In the genomic region with DNA sequence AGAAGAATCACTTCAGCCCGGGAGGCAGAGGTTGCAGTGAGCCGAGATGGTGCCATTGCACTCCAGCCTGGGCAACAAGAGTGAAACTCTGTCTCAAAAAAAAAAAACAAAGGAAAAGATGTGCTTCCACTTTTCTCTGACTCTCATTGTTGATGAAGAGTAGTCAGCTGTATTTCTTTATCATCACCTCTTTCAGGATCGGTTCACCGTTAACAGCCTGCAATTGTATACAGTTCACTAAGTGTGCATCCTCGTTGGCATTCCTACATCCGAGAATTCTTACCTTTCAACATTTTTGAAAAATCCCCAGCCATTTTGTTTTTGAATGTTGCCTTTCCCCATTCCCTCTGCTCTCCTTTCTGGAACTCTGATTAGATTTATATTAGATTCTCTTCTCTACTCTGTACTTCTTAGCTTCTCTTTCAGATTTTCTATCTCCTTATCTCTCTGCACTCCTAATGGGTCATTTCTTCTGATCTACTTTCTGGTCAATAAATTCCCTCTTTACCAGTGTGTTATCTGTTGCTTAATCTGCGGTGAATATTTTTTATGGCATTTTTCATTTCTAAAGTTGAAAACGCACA, we compare ENCODE assay signal across 29 cellular contexts.
"Had no signal": no experiment of that assay in that cellular context is flagged by ENCODE, and none has a peak within 500 bp of the region (broad histone marks: within the 10 kb centered on the region; RNA-seq: fewer than 3 reads in every experiment).

No MANE protein-coding gene starts in this region.

- H3K4me1 Mint-ChIP-seq: activated CD4-positive, alpha-beta T cell treated with anti-CD3 and anti-CD28 coated beads, Interleukin-2, amount 10 ng/mL, durations not matched to agents 24 days and 14 days; activated naive CD8-positive, alpha-beta T cell treated with anti-CD3 and anti-CD28 coated beads for 36 hours; activated T-helper 17 cell treated with anti-CD3 and anti-CD28 coated beads, Interleukin-2, amount 50 U/mL, for 72 hours had no signal

- H3K27ac Mint-ChIP-seq: activated CD4-positive, alpha-beta T cell treated with anti-CD3 and anti-CD28 coated beads, Interleukin-2, amount 10 ng/mL, durations not matched to agents 24 days and 14 days; activated CD8-positive, alpha-beta T cell treated with anti-CD3 and anti-CD28 coated beads for 36 hours; activated naive CD8-positive, alpha-beta T cell treated with anti-CD3 and anti-CD28 coated beads for 36 hours; activated T-cell treated with anti-CD3 and anti-CD28 coated beads, Interleukin-2, amount 50 U/mL, for 72 hours; activated T-helper 17 cell treated with anti-CD3 and anti-CD28 coated beads, Interleukin-2, amount 50 U/mL, for 72 hours had no signal

- H3K27me3 Mint-ChIP-seq: activated CD8-positive, alpha-beta T cell treated with anti-CD3 and anti-CD28 coated beads for 36 hours had no signal

- H3K36me3 Mint-ChIP-seq: activated naive CD8-positive, alpha-beta T cell treated with anti-CD3 and anti-CD28 coated beads for 36 hours had no signal

- H3K4me3 Mint-ChIP-seq: activated CD4-positive, alpha-beta T cell treated with anti-CD3 and anti-CD28 coated beads, Interleukin-2, amount 10 ng/mL, durations not matched to agents 24 days and 14 days; activated CD8-positive, alpha-beta T cell treated with anti-CD3 and anti-CD28 coated beads for 36 hours; activated naive CD8-positive, alpha-beta T cell treated with anti-CD3 and anti-CD28 coated beads for 36 hours; activated T-cell treated with anti-CD3 and anti-CD28 coated beads, Interleukin-2, amount 50 U/mL, for 72 hours; activated T-helper 17 cell treated with anti-CD3 and anti-CD28 coated beads, Interleukin-2, amount 50 U/mL, for 72 hours had no signal

- DNase-seq: activated CD4-positive, alpha-beta T cell treated with anti-CD3 and anti-CD28 coated beads, Interleukin-2, amount 10 ng/mL, durations not matched to agents 24 days and 14 days; activated CD4-positive, alpha-beta T cell treated with anti-CD3 and anti-CD28 coated beads, Interleukin-2, amount 50 U/mL, for 4 hours; activated CD8-positive, alpha-beta T cell treated with anti-CD3 and anti-CD28 coated beads for 36 hours; activated effector memory CD4-positive, alpha-beta T cell treated with anti-CD3 and anti-CD28 coated beads, Interleukin-2, amount 50 U/mL, for 16 hours; activated naive CD4-positive, alpha-beta T cell; activated naive CD4-positive, alpha-beta T cell treated with anti-CD3 and anti-CD28 coated beads, Interleukin-2, amount 50 U/mL, for 16 hours; activated naive CD8-positive, alpha-beta T cell treated with anti-CD3 and anti-CD28 coated beads for 36 hours; activated T-cell treated with anti-CD3 and anti-CD28 coated beads, Interleukin-2, amount 50 U/mL, for 1 hour; activated T-cell treated with anti-CD3 and anti-CD28 coated beads, Interleukin-2, amount 50 U/mL, for 72 hours; amniotic stem cell; aorta; brain microvascular endothelial cell; central memory CD4-positive, alpha-beta T cell; NCI-H1092 treated with DMSO at 0.1 percent for 48 hours; NCI-H1417; NCI-H187; NCI-H2029 treated with DMSO at 0.1 percent for 48 hours; NCI-H2107; NCI-H226; NCI-H446 treated with DMSO at 0.1 percent for 48 hours; NCI-H524; NCI-H69; NCI-H82; SHP77; SJCRH30; T1000; WERI-Rb-1 had no signal

- ATAC-seq: activated CD8-positive, alpha-beta T cell treated with anti-CD3 and anti-CD28 coated beads for 36 hours; activated T-cell treated with anti-CD3 and anti-CD28 coated beads, Interleukin-2, amount 50 U/mL, for 72 hours; activated T-helper 17 cell treated with anti-CD3 and anti-CD28 coated beads, Interleukin-2, amount 50 U/mL, for 72 hours; Panc1 had no signal
